Comparison of ENCODE assay signal across 10 cellular contexts in genomic region chr17:57295526-57296023, GRCh38. TPM values are rescaled to one million over a fixed set of nuclear protein-coding genes. Genes with fewer than 3 reads are reported as not detected.
A peak's percentile ranks its signal among the peaks of the same experiment; 100 is the strongest.
DNase-seq lines count a peak whose midpoint lies in the region; FAIRE-seq and TF ChIP-seq lines count a peak whose summit lies in the region.
"Had no signal": no experiment of that assay in that cellular context is flagged by ENCODE, and none has a peak within 500 bp of the region (broad histone marks: within the 10 kb centered on the region; RNA-seq: fewer than 3 reads in every experiment).

No MANE protein-coding gene starts in this region.

- WGBS in small intestine, 3 donors: 71 to 82% (median 75%) methylated on average over 5 of the region's 5 CpGs

- no peak overlapping the region for H3K27ac ChIP-seq in small intestine (ENCODE audit: low read depth in 1 of 2, low read length in 1 of 2)

- H3K4me3 ChIP-seq in small intestine (ENCODE audit: low read depth in 1 of 2, low read length in 2 of 2): no peak overlapping the region
- H3K4me3 ChIP-seq: lung had no signal

- no peaks in the 10 kb centered on the region for H3K27me3 ChIP-seq in small intestine (ENCODE audit: control insufficient read depth in 2 of 2, insufficient read depth in 2 of 2, low read length in 2 of 2)

- no peaks in the 10 kb centered on the region for H3K9me3 ChIP-seq in small intestine (ENCODE audit: control insufficient read depth, low read depth)

- H3K4me1 Mint-ChIP-seq in brain (peaks cover 68% of the 10 kb centered on the region), progenitor cell of endocrine pancreas (ENCODE audit: low read depth) (peaks cover 17% of the 10 kb centered on the region)

- H3K27me3 Mint-ChIP-seq in brain: peaks cover 3% of the 10 kb centered on the region
- no peaks in the 10 kb centered on the region for H3K27me3 Mint-ChIP-seq in progenitor cell of endocrine pancreas

- TF ChIP-seq CTCF in brain (conservative IDR thresholded peaks at IDR 0.05): no peak
- TF ChIP-seq CTCF in progenitor cell of endocrine pancreas (IDR thresholded peaks at IDR 0.05; ENCODE audit: unreplicated experiment): no peak

- H3K4me3 Mint-ChIP-seq in brain (peak overlapping the region; percentile 42 to 75 (median 66)), progenitor cell of endocrine pancreas (ENCODE audit: low read depth) (no peak overlapping the region)

- H3K9me3 Mint-ChIP-seq in brain: peaks cover 27 to 38% (median 30%) of the 10 kb centered on the region in 5 experiments
- H3K9me3 Mint-ChIP-seq in progenitor cell of endocrine pancreas (ENCODE audit: low read depth): peaks cover 4% of the 10 kb centered on the region

- DNase-seq in NCI-H1417 (lab: John Stamatoyannopoulos, UW): peak in 2 of 3 experiments; percentile 67 to 81
- no peak for DNase-seq in NCI-H1417 treated with DMSO at 0.1 percent for 48 hours (lab: John Stamatoyannopoulos, UW)
- peak; percentile 29 for DNase-seq in NCI-H2029 treated with DMSO at 0.1 percent for 48 hours (lab: John Stamatoyannopoulos, UW)
- no peak for DNase-seq in progenitor cell of endocrine pancreas (ENCODE audit: low spot score, unreplicated experiment)
- DNase-seq in amniotic stem cell (lab: John Stamatoyannopoulos, UW): no peak
- no peak for DNase-seq in inferior parietal cortex (ENCODE audit: extremely low spot score)
- no peak for DNase-seq in small intestine
- DNase-seq: RPMI8226 had no signal

- H3K4me1 ChIP-seq in small intestine (ENCODE audit: control insufficient read depth in 2 of 2, insufficient read depth in 1 of 2, low read depth in 1 of 2, low read length in 1 of 2): peaks cover 0 to 3% of the 10 kb centered on the region in 2 donors

- H3K36me3 ChIP-seq in small intestine (ENCODE audit: control insufficient read depth in 2 of 2, insufficient read depth in 2 of 2, low read length in 2 of 2): peaks cover 0 to 5% of the 10 kb centered on the region in 2 donors

- H3K36me3 Mint-ChIP-seq in brain (peaks cover 65% of the 10 kb centered on the region), progenitor cell of endocrine pancreas (ENCODE audit: insufficient read depth) (peaks cover 38% of the 10 kb centered on the region)

- no peak for FAIRE-seq in small intestine (lab: Jason Lieb, UNC)

- H3K27ac Mint-ChIP-seq in brain (peak overlapping the region; percentile 49 to 98 (median 95)), progenitor cell of endocrine pancreas (peak overlapping the region; percentile 91)

RNA-seq across cellular contexts. Expression of gene MSI2, which starts 39.3 kb away (rescaled TPM):
- polyA plus RNA-seq in brain (ENCODE audit: insufficient read depth, low read depth, low replicate concordance): 79.1 TPM
- 161 and 164 TPM in 2 replicates for total RNA-seq in progenitor cell of endocrine pancreas
- 10 to 100 TPM in 1 of 3 donors, 1 to 10 TPM in 2; 5.1 to 15.6 (median 9.6) TPM for polyA plus RNA-seq in small intestine

Comparison
In these comparisons a context has a peak if more than half of its experiments do, and no peak if none do; other contexts are left out.
1. DNase-seq: peak in NCI-H1417 (2 of 3) and NCI-H2029 treated with DMSO at 0.1 percent for 48 hours (single experiment); none in NCI-H1417 treated with DMSO at 0.1 percent for 48 hours (single experiment), progenitor cell of endocrine pancreas (single experiment), amniotic stem cell (single experiment), inferior parietal cortex (single experiment) and small intestine (single experiment).